In the genomic region with DNA sequence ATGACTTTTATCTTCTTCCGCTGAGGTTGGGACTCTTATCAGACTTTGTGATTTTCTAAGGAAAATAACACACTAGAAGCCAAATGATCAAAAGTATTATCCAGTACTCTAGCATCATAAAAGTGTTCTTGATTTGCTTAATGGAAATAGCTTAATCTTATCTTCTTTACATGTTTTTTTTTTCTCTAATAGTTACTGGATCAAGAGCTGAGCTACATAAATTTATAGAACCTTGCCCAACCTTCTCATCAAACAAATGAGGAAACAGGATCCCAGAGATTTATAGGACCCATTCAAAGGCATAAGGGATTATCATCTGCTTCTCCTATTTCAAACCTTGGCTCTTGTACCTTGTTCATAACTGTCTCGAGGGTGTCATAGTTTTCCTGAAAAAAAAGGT, we compare ENCODE assay signal across 7 cellular contexts.
"Had no signal": no experiment of that assay in that cellular context is flagged by ENCODE, and none has a peak within 500 bp of the region (broad histone marks: within the 10 kb centered on the region; RNA-seq: fewer than 3 reads in every experiment).

No MANE protein-coding gene starts in this region.

- H3K4me3 Mint-ChIP-seq: IgD-negative memory B cell had no signal

- H3K27ac Mint-ChIP-seq: IgD-negative memory B cell had no signal

- H3K27ac ChIP-seq: HL-60 had no signal

- H3K36me3 Mint-ChIP-seq: IgD-negative memory B cell had no signal

- H3K9me3 Mint-ChIP-seq: IgD-negative memory B cell had no signal

- ATAC-seq: HepG2, K562 had no signal

- H3K4me3 ChIP-seq: K562 had no signal

- DNase-seq: IMR-90, KBM-7, KG1 had no signal
